In genomic region chr15:95557226-95558046, GRCh38 we compare ENCODE assay signal across 8 cellular contexts.
DNase-seq lines count a peak whose midpoint lies in the region; ATAC-seq, FAIRE-seq and TF ChIP-seq lines count a peak whose summit lies in the region.

No MANE protein-coding gene starts in this region.

- ATAC-seq in A549 (peak; percentile 79 to 92), HCT116 (peak; percentile 86), WTC11 (peak; percentile 39), HG03565 (IDR thresholded peaks at IDR 0.05; ENCODE audit: unreplicated experiment) (no peak), GM21526 (IDR thresholded peaks at IDR 0.05; ENCODE audit: low FRiP score, unreplicated experiment) (no peak)

- peaks cover 8% of the 10 kb centered on the region; the same call in 1 of the 3 replicates for H3K9me3 ChIP-seq in A549
- H3K9me3 ChIP-seq in HCT116 (ENCODE audit: control insufficient read depth in 1 of 2, insufficient read depth in 1 of 2, low read depth in 1 of 2, low read length in 2 of 2), result no peaks in the 10 kb centered on the region

- no peak for TF ChIP-seq POLR2A in A549 (IDR thresholded peaks at IDR 0.05; ENCODE audit: low read length)
- no peak for TF ChIP-seq POLR2A in HCT116 (IDR thresholded peaks at IDR 0.05; ENCODE audit: borderline replicate concordance, extremely low read depth, insufficient read depth, insufficient read length)

- H3K36me3 ChIP-seq in HCT116 (ENCODE audit: control insufficient read depth in 1 of 2, insufficient read depth in 2 of 2, low read length in 2 of 2), result no peaks in the 10 kb centered on the region

- H3K36me3 Mint-ChIP-seq in WTC11, result no peaks in the 10 kb centered on the region

- H3K27me3 ChIP-seq in HCT116 (ENCODE audit: insufficient read depth, low read length), result no peaks in the 10 kb centered on the region

- peak overlapping the region; percentile 32 for H2AFZ ChIP-seq in HCT116 (ENCODE audit: low read depth, low read length, poor library complexity, severe bottlenecking)

- H3K4me1 ChIP-seq in A549, result peaks cover 30% of the 10 kb centered on the region
- H3K4me1 ChIP-seq in HCT116 (ENCODE audit: control insufficient read depth in 1 of 2, insufficient read depth in 2 of 2, low read length in 2 of 2), result peaks cover 29 to 41% of the 10 kb centered on the region in 2 experiments

- TF ChIP-seq RAD21 in A549 (conservative IDR thresholded peaks at IDR 0.05 in 1 of 2, IDR thresholded peaks at IDR 0.05 in 1 of 2), result no peak
- peak; percentile 15; the same call in 1 of the 2 replicates for TF ChIP-seq RAD21 in HCT116 (IDR thresholded peaks at IDR 0.05; ENCODE audit: low read depth)

- peaks cover 3% of the 10 kb centered on the region; the same call in 1 of the 2 replicates for H3K9me2 ChIP-seq in HCT116 (ENCODE audit: insufficient read depth)

- H3K27ac ChIP-seq in A549 (peak overlapping the region; percentile 59 to 73), HCT116 (ENCODE audit: low read depth, low read length) (peak overlapping the region; percentile 30)

- H4K20me1 ChIP-seq in HCT116 (ENCODE audit: insufficient read depth), result no peaks in the 10 kb centered on the region

- peak overlapping the region; percentile 38 for H3K4me2 ChIP-seq in A549
- H3K4me2 ChIP-seq in HCT116 (ENCODE audit: low read length), result peak overlapping the region; percentile 77

- no peak for TF ChIP-seq CTCF in A549 (IDR thresholded peaks at IDR 0.05)
- no peak for TF ChIP-seq CTCF in HCT116 (IDR thresholded peaks at IDR 0.05 in 2 of 3, conservative IDR thresholded peaks at IDR 0.05 in 1 of 3; ENCODE audit: borderline replicate concordance in 1 of 3, insufficient read depth in 1 of 3, low read depth in 2 of 3, low read length in 2 of 3)
- TF ChIP-seq CTCF in WTC11 (IDR thresholded peaks at IDR 0.05), result no peak
- no peak for TF ChIP-seq CTCF in GM10266 (IDR thresholded peaks at IDR 0.05; ENCODE audit: control insufficient read depth, insufficient read depth, low read depth, missing control alignments)

- H3K4me3 ChIP-seq in A549 (no peak overlapping the region), HCT116 (replicated peaks in 1 of 2; ENCODE audit: low read depth in 1 of 2, low read length in 2 of 2) (peak overlapping the region in 1 of 2 experiments; percentile 41; a peak in 2 of 4 replicates)

- H3K4me3 Mint-ChIP-seq in WTC11, result no peak overlapping the region

- no TSS peak for BruUV-seq in HCT116 (replicated peaks; lab: Mats Ljungman, UMichigan)

- H3K9me3 Mint-ChIP-seq in WTC11, result no peaks in the 10 kb centered on the region

- intact Hi-C loops in HCT116 (cut with micrococcal nuclease), result loop anchor here (5.0 to 10.0 kb wide), 3 partner anchors 300 to 770 kb away; no protein-coding TSS in a partner anchor

- peak; percentile 55 to 88 for DNase-seq in A549 (ENCODE audit: low read depth in 1 of 2, low spot score in 1 of 2)
- DNase-seq in HCT116 (ENCODE audit: low read depth, low spot score), result peak; percentile 83
- DNase-seq in WTC11 (ENCODE audit: low spot score), result no peak
- no peak for DNase-seq in NCI-H128 (lab: John Stamatoyannopoulos, UW; ENCODE audit: unreplicated experiment)
- DNase-seq in GM10266 (ENCODE audit: extremely low spot score), result no peak

- no peak for TF ChIP-seq EP300 in A549 (IDR thresholded peaks at IDR 0.05)

- H3K9ac ChIP-seq in HCT116 (ENCODE audit: low read length), result peak overlapping the region; percentile 26

- H3K27me3 Mint-ChIP-seq in WTC11 (ENCODE audit: low read depth), result no peaks in the 10 kb centered on the region

- WGBS in A549 (ENCODE audit: missing lambda C conversion rate), result 53% methylated on average over 17 of the region's 17 CpGs

- CTCF ChIA-PET in A549 (lab: Yijun Ruan, JAX) (interaction anchor here (0.9 kb wide), 1 partner anchor 12 kb away, joined by 3 read pairs; no protein-coding TSS in a partner anchor), HCT116 (lab: Charles Lee) (no interaction called here), WTC11 (lab: Charles Lee) (no interaction called here)

- H3K27ac Mint-ChIP-seq in WTC11, result no peak overlapping the region

- H3K4me1 Mint-ChIP-seq in WTC11, result peaks cover 17% of the 10 kb centered on the region

- POLR2A ChIA-PET in A549 (lab: Yijun Ruan, JAX), result no interaction called here
- POLR2A ChIA-PET in HCT116 (lab: Charles Lee), result interaction anchor here (1.4 kb wide), 1 partner anchor 20 kb away, joined by 3 read pairs; no protein-coding TSS in a partner anchor
- POLR2A ChIA-PET in WTC11 (lab: Charles Lee), result no interaction called here

- FAIRE-seq in A549 (lab: Jason Lieb, UNC), result peak; percentile 68
- FAIRE-seq in islet of Langerhans (lab: Jason Lieb, UNC), result peak; percentile 60

- H3K79me2 ChIP-seq in HCT116 (ENCODE audit: insufficient read depth, low read length), result no peaks in the 10 kb centered on the region

- RAD21 ChIA-PET in HCT116 (lab: Charles Lee; ENCODE audit: low non-redundant PET in 1 of 2, low total read pairs in 2 of 2, uncharacterized antibody in 2 of 2, unreplicated experiment in 2 of 2), result no interaction called here

TF ChIP-seq in A549, 52 proteins besides CTCF, POLR2A, EP300 and RAD21 (continues in another document):
- no peak for TF ChIP-seq CBX2 (IDR thresholded peaks at IDR 0.05; ENCODE audit: borderline replicate concordance, low read depth)
- TF ChIP-seq ZSCAN20 (CRISPR knock-in tag; IDR thresholded peaks at IDR 0.05), result no peak
- no peak for TF ChIP-seq RNF2 (IDR thresholded peaks at IDR 0.05; ENCODE audit: borderline replicate concordance, low read depth)
- no peak for TF ChIP-seq RFX5 (IDR thresholded peaks at IDR 0.05)
- TF ChIP-seq NPAS2 (CRISPR knock-in tag; IDR thresholded peaks at IDR 0.05; ENCODE audit: borderline replicate concordance), result no peak
- TF ChIP-seq FOSB (CRISPR knock-in tag; IDR thresholded peaks at IDR 0.05), result no peak
- peak; percentile 56; the same call in 1 of the 2 replicates for TF ChIP-seq ZNF302 (CRISPR knock-in tag; IDR thresholded peaks at IDR 0.05)
- no peak for TF ChIP-seq KDM5A (IDR thresholded peaks at IDR 0.05)
- no peak for TF ChIP-seq ZC3H11A (IDR thresholded peaks at IDR 0.05)
- TF ChIP-seq FOXS1 (CRISPR knock-in tag; IDR thresholded peaks at IDR 0.05), result peak; percentile 45; the same call in 1 of the 2 replicates

TF ChIP-seq in HCT116, 20 proteins besides CTCF, POLR2A, EP300 and RAD21 (continues in another document):
- TF ChIP-seq EZH2 (IDR thresholded peaks at IDR 0.05) (no peak), JUND (IDR thresholded peaks at IDR 0.05) (peak; percentile 98), ZNF274 (IDR thresholded peaks at IDR 0.05; ENCODE audit: low read depth, low read length) (no peak), CEBPB (IDR thresholded peaks at IDR 0.05; ENCODE audit: low read depth) (peak; percentile 69), ZFX (IDR thresholded peaks at IDR 0.05) (no peak), FOSL1 (IDR thresholded peaks at IDR 0.05; ENCODE audit: low read depth) (peak; percentile 98), EGR1 (IDR thresholded peaks at IDR 0.05; ENCODE audit: low read depth) (peak; percentile 78)
- TF ChIP-seq, protein P1, sequence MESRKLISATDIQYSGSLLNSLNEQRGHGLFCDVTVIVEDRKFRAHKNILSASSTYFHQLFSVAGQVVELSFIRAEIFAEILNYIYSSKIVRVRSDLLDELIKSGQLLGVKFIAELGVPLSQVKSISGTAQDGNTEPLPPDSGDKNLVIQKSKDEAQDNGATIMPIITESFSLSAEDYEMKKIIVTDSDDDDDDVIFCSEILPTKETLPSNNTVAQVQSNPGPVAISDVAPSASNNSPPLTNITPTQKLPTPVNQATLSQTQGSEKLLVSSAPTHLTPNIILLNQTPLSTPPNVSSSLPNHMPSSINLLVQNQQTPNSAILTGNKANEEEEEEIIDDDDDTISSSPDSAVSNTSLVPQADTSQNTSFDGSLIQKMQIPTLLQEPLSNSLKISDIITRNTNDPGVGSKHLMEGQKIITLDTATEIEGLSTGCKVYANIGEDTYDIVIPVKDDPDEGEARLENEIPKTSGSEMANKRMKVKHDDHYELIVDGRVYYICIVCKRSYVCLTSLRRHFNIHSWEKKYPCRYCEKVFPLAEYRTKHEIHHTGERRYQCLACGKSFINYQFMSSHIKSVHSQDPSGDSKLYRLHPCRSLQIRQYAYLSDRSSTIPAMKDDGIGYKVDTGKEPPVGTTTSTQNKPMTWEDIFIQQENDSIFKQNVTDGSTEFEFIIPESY (IDR thresholded peaks at IDR 0.05; ENCODE audit: extremely low read depth, insufficient replicate concordance, low read length), result no peak

TF ChIP-seq in WTC11, 78 proteins besides CTCF, POLR2A, EP300 and RAD21 (continues in another document):
- TF ChIP-seq ZNF532 (CRISPR knock-in tag; IDR thresholded peaks at IDR 0.05; ENCODE audit: borderline replicate concordance) (no peak), NR3C1 (CRISPR knock-in tag; conservative IDR thresholded peaks at IDR 0.05; ENCODE audit: low read depth) (no peak), CREM (CRISPR knock-in tag; IDR thresholded peaks at IDR 0.05) (no peak), ZNF138 (CRISPR knock-in tag; conservative IDR thresholded peaks at IDR 0.05) (no peak)

Comparison
In these comparisons a context has a peak if more than half of its experiments do, and no peak if none do; other contexts are left out.
1. ATAC-seq: peak in A549 (2 of 2), HCT116 (single experiment) and WTC11 (single experiment); none in HG03565 (single experiment) and GM21526 (single experiment).
2. DNase-seq: peak in A549 (2 of 2) and HCT116 (single experiment); none in WTC11 (single experiment), NCI-H128 (single experiment) and GM10266 (single experiment).
3. Of the 8 proteins assayed by ChIP-seq in both WTC11 and A549: peak only in WTC11: none; only in A549: MAX and USF2; in both: none; in neither: 5; mixed calls (peak in some experiments, not most) for 1.